Comparison of ENCODE assay signal across 12 cellular contexts in the genomic region with DNA sequence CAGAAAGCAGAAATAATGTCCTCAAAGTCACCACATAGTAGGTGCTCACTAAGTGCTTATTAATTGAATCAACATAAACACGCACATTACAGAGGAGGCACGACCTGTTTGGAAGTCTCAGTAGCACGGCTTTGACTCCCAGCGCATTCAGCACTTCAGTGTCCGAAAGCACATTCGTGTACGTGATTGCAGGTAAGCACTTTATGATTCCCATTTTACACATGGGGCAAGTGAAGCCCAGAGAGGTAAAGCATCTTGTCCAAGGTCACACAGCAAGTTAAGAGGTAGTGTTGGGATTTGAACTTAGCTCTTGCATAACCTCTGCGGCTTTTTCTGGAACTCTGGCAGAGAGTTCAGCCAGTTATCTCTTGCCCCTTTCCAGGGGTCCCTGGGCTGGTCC.
A peak's percentile ranks its signal among the peaks of the same experiment; 100 is the strongest.
DNase-seq lines count a peak whose midpoint lies in the region; ATAC-seq, FAIRE-seq and TF ChIP-seq lines count a peak whose summit lies in the region.
"Had no signal": no experiment of that assay in that cellular context is flagged by ENCODE, and none has a peak within 500 bp of the region (broad histone marks: within the 10 kb centered on the region; RNA-seq: fewer than 3 reads in every experiment).

No MANE protein-coding gene starts in this region.

- TF ChIP-seq CTCF in HepG2 (CRISPR knock-in tag; IDR thresholded peaks at IDR 0.05) (no peak), right lobe of liver (IDR thresholded peaks at IDR 0.05) (no peak), RWPE2 (IDR thresholded peaks at IDR 0.05; ENCODE audit: poor library complexity, severe bottlenecking) (no peak), neural progenitor cell (IDR thresholded peaks at IDR 0.05) (no peak)

- no peak for TF ChIP-seq POLR2A in HepG2 (IDR thresholded peaks at IDR 0.05; ENCODE audit: insufficient read depth in 1 of 2, low read depth in 2 of 2, low read length in 2 of 2)
- no peak for TF ChIP-seq POLR2A in right lobe of liver (IDR thresholded peaks at IDR 0.05)

- DNase-seq in HepG2 (ENCODE audit: low spot score), result no peak
- DNase-seq in right lobe of liver, result no peak
- DNase-seq in RWPE2 (ENCODE audit: low spot score), result no peak
- no peak for DNase-seq in neural progenitor cell (ENCODE audit: low spot score)
- no peak for DNase-seq in hepatic stellate cell (ENCODE audit: low spot score)
- DNase-seq: CD8-positive, alpha-beta T cell; COR-L47 had no signal

- H3K4me1 ChIP-seq in HepG2 (ENCODE audit: insufficient read depth, low read length) (no peaks in the 10 kb centered on the region), right lobe of liver (no peaks in the 10 kb centered on the region), RWPE2 (ENCODE audit: insufficient read depth, poor library complexity, severe bottlenecking) (peaks cover 18% of the 10 kb centered on the region), neural progenitor cell (peaks cover 15% of the 10 kb centered on the region)

- TF ChIP-seq EP300 in HepG2 (IDR thresholded peaks at IDR 0.05; ENCODE audit: low read depth in 2 of 2, low read length in 2 of 2), result no peak
- no peak for TF ChIP-seq EP300 in HepG2 (CRISPR knock-in tag; IDR thresholded peaks at IDR 0.05; ENCODE audit: borderline replicate concordance)

- H3K4me2 ChIP-seq in HepG2 (ENCODE audit: low read depth, low read length), result no peak overlapping the region
- H3K4me2 ChIP-seq in neural progenitor cell, result no peak overlapping the region

- no peak overlapping the region for H2AFZ ChIP-seq in HepG2 (ENCODE audit: low read length)
- H2AFZ ChIP-seq in neural progenitor cell (replicated peaks), result no peak overlapping the region

- 57% methylated on average over 8 of the region's 8 CpGs for WGBS in HepG2 (ENCODE audit: low lambda C conversion rate)
- 80% methylated on average over 7 of the region's 8 CpGs for WGBS in right lobe of liver (ENCODE audit: insufficient coverage, low coverage, low lambda C conversion rate, missing lambda C conversion rate)

- no peak for TF ChIP-seq RAD21 in HepG2 (CRISPR knock-in tag; IDR thresholded peaks at IDR 0.05)

- peaks cover 14% of the 10 kb centered on the region for H3K9me3 Mint-ChIP-seq in neural progenitor cell
- H3K9me3 Mint-ChIP-seq: CD8-positive, alpha-beta T cell had no signal

- H3K9me3 ChIP-seq in HepG2 (ENCODE audit: low read length) (no peaks in the 10 kb centered on the region), right lobe of liver (no peaks in the 10 kb centered on the region), RWPE2 (ENCODE audit: severe bottlenecking) (no peaks in the 10 kb centered on the region), neural progenitor cell (ENCODE audit: low read depth) (no peaks in the 10 kb centered on the region)

- no peaks in the 10 kb centered on the region for H4K20me1 ChIP-seq in HepG2 (ENCODE audit: insufficient read depth, low read length)
- peaks cover 62% of the 10 kb centered on the region for H4K20me1 ChIP-seq in neural progenitor cell (ENCODE audit: low read depth)

- H3K9ac ChIP-seq in HepG2 (ENCODE audit: insufficient read depth, low read depth, low read length) (no peak overlapping the region), neural progenitor cell (no peak overlapping the region)

- no peak overlapping the region for H3K27ac ChIP-seq in HepG2 (ENCODE audit: extremely low read length, insufficient read depth, low read length)
- H3K27ac ChIP-seq in right lobe of liver, result no peak overlapping the region
- H3K27ac ChIP-seq in RWPE2 (ENCODE audit: poor library complexity, severe bottlenecking), result peak overlapping the region; percentile 55
- no peak overlapping the region for H3K27ac ChIP-seq in neural progenitor cell
- H3K27ac ChIP-seq: C4-2B had no signal

- no peak for ATAC-seq in HepG2
- no peak for ATAC-seq in right lobe of liver
- ATAC-seq in RWPE2 (ENCODE audit: low read depth), result no peak
- no peak for ATAC-seq in HG03159 (IDR thresholded peaks at IDR 0.05; ENCODE audit: unreplicated experiment)
- ATAC-seq in esophagus mucosa, result no peak
- ATAC-seq: CD8-positive, alpha-beta T cell had no signal

- H3K27me3 ChIP-seq in HepG2 (ENCODE audit: control insufficient read depth in 1 of 2, insufficient read depth in 2 of 2, low read length in 2 of 2) (peaks cover 2 to 24% of the 10 kb centered on the region in 2 experiments; a peak in 3 of 5 replicates), right lobe of liver (no peaks in the 10 kb centered on the region), RWPE2 (ENCODE audit: insufficient read depth, poor library complexity, severe bottlenecking) (no peaks in the 10 kb centered on the region), neural progenitor cell (peaks cover 98% of the 10 kb centered on the region)

- H3K4me3 ChIP-seq in HepG2 (replicated peaks in 1 of 3; ENCODE audit: insufficient read depth in 1 of 3, low read depth in 2 of 3, low read length in 3 of 3) (no peak overlapping the region), right lobe of liver (no peak overlapping the region), RWPE2 (ENCODE audit: severe bottlenecking) (no peak overlapping the region), neural progenitor cell (no peak overlapping the region)

- peaks cover 73% of the 10 kb centered on the region for H3K4me1 Mint-ChIP-seq in neural progenitor cell
- H3K4me1 Mint-ChIP-seq: B cell had no signal

- H3K27me3 Mint-ChIP-seq in neural progenitor cell (ENCODE audit: insufficient read depth, low read depth), result peaks cover 34% of the 10 kb centered on the region

- CTCF ChIA-PET in HepG2 (lab: Yijun Ruan, JAX; ENCODE audit: low intra/inter-chr PET ratio, low total read pairs), result no interaction called here

- intact Hi-C loops in HepG2 (cut with micrococcal nuclease; ENCODE audit: unreplicated experiment), result no loop called here
- intact Hi-C loops in right lobe of liver (cut with DNase I), result no loop called here

- no peak for FAIRE-seq in HepG2 (lab: Jason Lieb, UNC)
- FAIRE-seq: H54 had no signal

- BruUV-seq in HepG2 (replicated peaks; lab: Mats Ljungman, UMichigan), result no TSS peak

- H3K79me2 ChIP-seq in HepG2 (ENCODE audit: insufficient read depth, low read length) (no peaks in the 10 kb centered on the region), neural progenitor cell (ENCODE audit: low read depth) (no peaks in the 10 kb centered on the region)

- peak overlapping the region; percentile 26 for H3K27ac Mint-ChIP-seq in neural progenitor cell
- H3K27ac Mint-ChIP-seq: B cell; CD8-positive, alpha-beta T cell had no signal

- H3F3A ChIP-seq in neural progenitor cell (ENCODE audit: low read depth), result peaks cover 29% of the 10 kb centered on the region

- H3K36me3 Mint-ChIP-seq in neural progenitor cell, result peaks cover 1% of the 10 kb centered on the region
- H3K36me3 Mint-ChIP-seq: CD8-positive, alpha-beta T cell had no signal

- POLR2A ChIA-PET in HepG2 (lab: Yijun Ruan, JAX), result no interaction called here

- H3K4me3 Mint-ChIP-seq in neural progenitor cell, result no peak overlapping the region
- H3K4me3 Mint-ChIP-seq: B cell; CD8-positive, alpha-beta T cell had no signal

- in situ Hi-C loops in HepG2 (cut with HindIII; ENCODE audit: extremely low pct_ligation_motif_present, low pct_unique_long_range_greater_than_20kb), result no loop called here

- H3K36me3 ChIP-seq in HepG2 (replicated peaks in 1 of 2; ENCODE audit: control insufficient read depth in 1 of 2, insufficient read depth in 2 of 2, low read length in 2 of 2) (no peaks in the 10 kb centered on the region), right lobe of liver (no peaks in the 10 kb centered on the region), RWPE2 (ENCODE audit: low read depth) (no peaks in the 10 kb centered on the region), neural progenitor cell (no peaks in the 10 kb centered on the region)

TF ChIP-seq in HepG2, 621 proteins besides CTCF, POLR2A, EP300 and RAD21:
- TF ChIP-seq ZNF768 (CRISPR knock-in tag; IDR thresholded peaks at IDR 0.05), result peak; percentile 90; the same call in 1 of the 2 replicates
- no peak for TF ChIP-seq ZNF317 (CRISPR knock-in tag; IDR thresholded peaks at IDR 0.05)
